ENCODE assay signal across 1 cellular context in genomic region chr6:108557494-108558371, GRCh38.
TF ChIP-seq lines count a peak whose summit lies in the region.

No MANE protein-coding gene starts in this region.

TF ChIP-seq in HepG2, 621 proteins besides CTCF, POLR2A, EP300 and RAD21 (continued from another document and continues in another):
- TF ChIP-seq BRF2 (CRISPR knock-in tag; IDR thresholded peaks at IDR 0.05), result 0 out of 2 replicates have a peak, but pooled peaks have one; percentile 52
- TF ChIP-seq TAF1 (CRISPR knock-in tag; IDR thresholded peaks at IDR 0.05), result 0 out of 2 replicates have a peak, but pooled peaks have one; percentile 4
- TF ChIP-seq NR3C1 (CRISPR knock-in tag; IDR thresholded peaks at IDR 0.05), result no peak
- no peak for TF ChIP-seq ZNF557 (CRISPR knock-in tag; IDR thresholded peaks at IDR 0.05)
- peak; percentile 36 for TF ChIP-seq SALL1 (CRISPR knock-in tag; IDR thresholded peaks at IDR 0.05)
- peak; percentile 57 for TF ChIP-seq ZFP91 (CRISPR knock-in tag; IDR thresholded peaks at IDR 0.05; ENCODE audit: borderline replicate concordance)
- 0 out of 2 replicates have a peak, but pooled peaks have one; percentile 30 for TF ChIP-seq ZNF772 (CRISPR knock-in tag; IDR thresholded peaks at IDR 0.05)
- TF ChIP-seq MXD3 (CRISPR knock-in tag; IDR thresholded peaks at IDR 0.05), result no peak
- peak; percentile 18; the same call in 1 of the 2 replicates for TF ChIP-seq ZBTB7A (CRISPR knock-in tag; IDR thresholded peaks at IDR 0.05)
- TF ChIP-seq ZBTB38 (CRISPR knock-in tag; IDR thresholded peaks at IDR 0.05), result no peak
- no peak for TF ChIP-seq POGZ (CRISPR knock-in tag; IDR thresholded peaks at IDR 0.05)
- no peak for TF ChIP-seq NR2F2 (IDR thresholded peaks at IDR 0.05; ENCODE audit: borderline replicate concordance, low read depth)
- 0 out of 2 replicates have a peak, but pooled peaks have one; percentile 24 for TF ChIP-seq ZSCAN31 (CRISPR knock-in tag; IDR thresholded peaks at IDR 0.05; ENCODE audit: low read depth)
- peak; percentile 68 for TF ChIP-seq YY1 (IDR thresholded peaks at IDR 0.05; ENCODE audit: insufficient read depth, insufficient replicate concordance, low read depth, low read length)
- TF ChIP-seq, protein P1, sequence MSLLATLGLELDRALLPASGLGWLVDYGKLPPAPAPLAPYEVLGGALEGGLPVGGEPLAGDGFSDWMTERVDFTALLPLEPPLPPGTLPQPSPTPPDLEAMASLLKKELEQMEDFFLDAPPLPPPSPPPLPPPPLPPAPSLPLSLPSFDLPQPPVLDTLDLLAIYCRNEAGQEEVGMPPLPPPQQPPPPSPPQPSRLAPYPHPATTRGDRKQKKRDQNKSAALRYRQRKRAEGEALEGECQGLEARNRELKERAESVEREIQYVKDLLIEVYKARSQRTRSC (CRISPR knock-in tag; IDR thresholded peaks at IDR 0.05; ENCODE audit: low read depth), result no peak
- 0 out of 2 replicates have a peak, but pooled peaks have one; percentile 33 for TF ChIP-seq MTA1 (CRISPR knock-in tag; IDR thresholded peaks at IDR 0.05; ENCODE audit: borderline replicate concordance)
- 0 out of 2 replicates have a peak, but pooled peaks have one; percentile 40 for TF ChIP-seq ARNT2 (CRISPR knock-in tag; IDR thresholded peaks at IDR 0.05; ENCODE audit: low read depth)
- TF ChIP-seq, protein P2, sequence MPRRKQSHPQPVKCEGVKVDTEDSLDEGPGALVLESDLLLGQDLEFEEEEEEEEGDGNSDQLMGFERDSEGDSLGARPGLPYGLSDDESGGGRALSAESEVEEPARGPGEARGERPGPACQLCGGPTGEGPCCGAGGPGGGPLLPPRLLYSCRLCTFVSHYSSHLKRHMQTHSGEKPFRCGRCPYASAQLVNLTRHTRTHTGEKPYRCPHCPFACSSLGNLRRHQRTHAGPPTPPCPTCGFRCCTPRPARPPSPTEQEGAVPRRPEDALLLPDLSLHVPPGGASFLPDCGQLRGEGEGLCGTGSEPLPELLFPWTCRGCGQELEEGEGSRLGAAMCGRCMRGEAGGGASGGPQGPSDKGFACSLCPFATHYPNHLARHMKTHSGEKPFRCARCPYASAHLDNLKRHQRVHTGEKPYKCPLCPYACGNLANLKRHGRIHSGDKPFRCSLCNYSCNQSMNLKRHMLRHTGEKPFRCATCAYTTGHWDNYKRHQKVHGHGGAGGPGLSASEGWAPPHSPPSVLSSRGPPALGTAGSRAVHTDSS (CRISPR knock-in tag; conservative IDR thresholded peaks at IDR 0.05), result no peak
- no peak for TF ChIP-seq NFYB (CRISPR knock-in tag; IDR thresholded peaks at IDR 0.05)
- no peak for TF ChIP-seq RFXANK (CRISPR knock-in tag; IDR thresholded peaks at IDR 0.05)
- no peak for TF ChIP-seq MTF2 (CRISPR knock-in tag; IDR thresholded peaks at IDR 0.05; ENCODE audit: borderline replicate concordance)
- TF ChIP-seq ZNF691 (CRISPR knock-in tag; IDR thresholded peaks at IDR 0.05; ENCODE audit: borderline replicate concordance, low read depth), result 0 out of 2 replicates have a peak, but pooled peaks have one; percentile 22
- 0 out of 2 replicates have a peak, but pooled peaks have one; percentile 8 for TF ChIP-seq ZGPAT (CRISPR knock-in tag; IDR thresholded peaks at IDR 0.05)
- no peak for TF ChIP-seq ZSCAN29 (CRISPR knock-in tag; conservative IDR thresholded peaks at IDR 0.05)
- 0 out of 2 replicates have a peak, but pooled peaks have one; percentile 16 for TF ChIP-seq SMAD1 (CRISPR knock-in tag; IDR thresholded peaks at IDR 0.05; ENCODE audit: borderline replicate concordance, low read depth)
- TF ChIP-seq CHD2 (IDR thresholded peaks at IDR 0.05; ENCODE audit: low read depth, low read length), result peak; percentile 55
- peak; percentile 25; the same call in 1 of the 2 replicates for TF ChIP-seq ZNF230 (CRISPR knock-in tag; IDR thresholded peaks at IDR 0.05)
- TF ChIP-seq YEATS4 (CRISPR knock-in tag; IDR thresholded peaks at IDR 0.05; ENCODE audit: borderline replicate concordance), result peak; percentile 54
- TF ChIP-seq HOXA3 (CRISPR knock-in tag; IDR thresholded peaks at IDR 0.05), result no peak; the same call in 1 of the 2 replicates
- TF ChIP-seq RNF2 (conservative IDR thresholded peaks at IDR 0.05; ENCODE audit: low read depth), result 0 out of 2 replicates have a peak, but pooled peaks have one; percentile 63
- no peak for TF ChIP-seq JDP2 (CRISPR knock-in tag; IDR thresholded peaks at IDR 0.05; ENCODE audit: borderline replicate concordance)
- TF ChIP-seq, protein P3, sequence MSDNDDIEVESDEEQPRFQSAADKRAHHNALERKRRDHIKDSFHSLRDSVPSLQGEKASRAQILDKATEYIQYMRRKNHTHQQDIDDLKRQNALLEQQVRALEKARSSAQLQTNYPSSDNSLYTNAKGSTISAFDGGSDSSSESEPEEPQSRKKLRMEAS (IDR thresholded peaks at IDR 0.05), result peak; percentile 74
- TF ChIP-seq ZNF350 (CRISPR knock-in tag; IDR thresholded peaks at IDR 0.05; ENCODE audit: borderline replicate concordance, low read depth), result no peak
- TF ChIP-seq ZNF280B (CRISPR knock-in tag; IDR thresholded peaks at IDR 0.05; ENCODE audit: borderline replicate concordance), result peak; percentile 33; the same call in 1 of the 2 replicates
- TF ChIP-seq, protein P4, sequence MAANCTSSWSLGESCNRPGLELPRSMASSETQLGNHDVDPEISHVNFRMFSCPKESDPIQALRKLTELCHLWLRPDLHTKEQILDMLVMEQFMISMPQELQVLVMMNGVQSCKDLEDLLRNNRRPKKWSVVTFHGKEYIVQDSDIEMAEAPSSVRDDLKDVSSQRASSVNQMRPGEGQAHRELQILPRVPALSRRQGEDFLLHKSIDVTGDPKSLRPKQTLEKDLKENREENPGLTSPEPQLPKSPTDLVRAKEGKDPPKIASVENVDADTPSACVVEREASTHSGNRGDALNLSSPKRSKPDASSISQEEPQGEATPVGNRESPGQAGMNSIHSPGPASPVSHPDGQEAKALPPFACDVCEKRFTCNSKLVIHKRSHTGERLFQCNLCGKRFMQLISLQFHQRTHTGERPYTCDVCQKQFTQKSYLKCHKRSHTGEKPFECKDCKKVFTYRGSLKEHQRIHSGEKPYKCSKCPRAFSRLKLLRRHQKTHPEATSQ (CRISPR knock-in tag; IDR thresholded peaks at IDR 0.05; ENCODE audit: borderline replicate concordance), result no peak
- peak; percentile 50; the same call in 1 of the 2 replicates for TF ChIP-seq ARID2 (CRISPR knock-in tag; IDR thresholded peaks at IDR 0.05; ENCODE audit: borderline replicate concordance)
- TF ChIP-seq, protein P5, sequence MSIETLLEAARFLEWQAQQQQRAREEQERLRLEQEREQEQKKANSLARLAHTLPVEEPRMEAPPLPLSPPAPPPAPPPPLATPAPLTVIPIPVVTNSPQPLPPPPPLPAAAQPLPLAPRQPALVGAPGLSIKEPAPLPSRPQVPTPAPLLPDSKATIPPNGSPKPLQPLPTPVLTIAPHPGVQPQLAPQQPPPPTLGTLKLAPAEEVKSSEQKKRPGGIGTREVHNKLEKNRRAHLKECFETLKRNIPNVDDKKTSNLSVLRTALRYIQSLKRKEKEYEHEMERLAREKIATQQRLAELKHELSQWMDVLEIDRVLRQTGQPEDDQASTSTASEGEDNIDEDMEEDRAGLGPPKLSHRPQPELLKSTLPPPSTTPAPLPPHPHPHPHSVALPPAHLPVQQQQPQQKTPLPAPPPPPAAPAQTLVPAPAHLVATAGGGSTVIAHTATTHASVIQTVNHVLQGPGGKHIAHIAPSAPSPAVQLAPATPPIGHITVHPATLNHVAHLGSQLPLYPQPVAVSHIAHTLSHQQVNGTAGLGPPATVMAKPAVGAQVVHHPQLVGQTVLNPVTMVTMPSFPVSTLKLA (IDR thresholded peaks at IDR 0.05), result peak; percentile 49
- no peak for TF ChIP-seq ZNF251 (CRISPR knock-in tag; IDR thresholded peaks at IDR 0.05)
- TF ChIP-seq ZNF572 (CRISPR knock-in tag; IDR thresholded peaks at IDR 0.05), result no peak
- 0 out of 2 replicates have a peak, but pooled peaks have one; percentile 21 for TF ChIP-seq JUNB (CRISPR knock-in tag; IDR thresholded peaks at IDR 0.05; ENCODE audit: borderline replicate concordance)
- TF ChIP-seq ZNF446 (CRISPR knock-in tag; IDR thresholded peaks at IDR 0.05), result peak; percentile 41; the same call in 1 of the 2 replicates
- no peak for TF ChIP-seq HMGA1 (CRISPR knock-in tag; conservative IDR thresholded peaks at IDR 0.05)
- peak; percentile 22; the same call in 1 of the 2 replicates for TF ChIP-seq KAT7 (CRISPR knock-in tag; IDR thresholded peaks at IDR 0.05; ENCODE audit: borderline replicate concordance)
- TF ChIP-seq RBFOX2 (IDR thresholded peaks at IDR 0.05; ENCODE audit: low read depth, low read length), result peak; percentile 69; the same call in 1 of the 2 replicates
- TF ChIP-seq BCL3 (CRISPR knock-in tag; IDR thresholded peaks at IDR 0.05), result 0 out of 2 replicates have a peak, but pooled peaks have one; percentile 53
- no peak for TF ChIP-seq HOXA9 (CRISPR knock-in tag; IDR thresholded peaks at IDR 0.05; ENCODE audit: borderline replicate concordance)
- TF ChIP-seq ATF1 (CRISPR knock-in tag; IDR thresholded peaks at IDR 0.05), result no peak
- TF ChIP-seq KDM5B (CRISPR knock-in tag; IDR thresholded peaks at IDR 0.05; ENCODE audit: borderline replicate concordance), result peak; percentile 49; the same call in 1 of the 2 replicates
- TF ChIP-seq ZNF275 (CRISPR knock-in tag; IDR thresholded peaks at IDR 0.05; ENCODE audit: borderline replicate concordance), result no peak
- TF ChIP-seq HDAC1 (CRISPR knock-in tag; IDR thresholded peaks at IDR 0.05), result peak; percentile 44; the same call in 1 of the 2 replicates
- no peak for TF ChIP-seq RXRA (CRISPR knock-in tag; IDR thresholded peaks at IDR 0.05)
- 0 out of 2 replicates have a peak, but pooled peaks have one; percentile 16 for TF ChIP-seq ZNF34 (CRISPR knock-in tag; IDR thresholded peaks at IDR 0.05; ENCODE audit: borderline replicate concordance)
